In genomic region chr14:50875359-50876090, GRCh38 we compare ENCODE assay signal across 8 cellular contexts. TPM values are rescaled to one million over a fixed set of nuclear protein-coding genes. Genes with fewer than 3 reads are reported as not detected.
DNase-seq lines count a peak whose midpoint lies in the region; ATAC-seq and TF ChIP-seq lines count a peak whose summit lies in the region.

No MANE protein-coding gene starts in this region.

- H4K91ac ChIP-seq in IMR-90 (ENCODE audit: insufficient read depth, low read depth, low read length): no peak overlapping the region

- 0% methylated on average over 1 of the region's 7 CpGs; no CpG with 5 or more reads in 1 of the 2 experiments for WGBS in IMR-90 (ENCODE audit: extremely low coverage in 2 of 2, insufficient read length in 1 of 2), 2 experiments

- H2BK15ac ChIP-seq in IMR-90 (ENCODE audit: low read depth, low read length): no peak overlapping the region

- no peaks in the 10 kb centered on the region for H3K9me3 Mint-ChIP-seq in activated T-helper 1 cell treated with anti-CD3 and anti-CD28 coated beads, Interleukin-12 subunit alpha, Interleukin-12 subunit beta, Interleukin-2, Interleukin-4 antibody, amounts not matched to agents 30 ng/mL and 10 ng/mL and 1 ng/mL, durations not matched to agents 14 hours and 24 hours and 36 hours
- H3K9me3 Mint-ChIP-seq in MCF 10A (ENCODE audit: unreplicated experiment): no peaks in the 10 kb centered on the region

- peak; percentile 96 for ATAC-seq in GM21423 (IDR thresholded peaks at IDR 0.05; ENCODE audit: unreplicated experiment)
- ATAC-seq in IMR-90 (ENCODE audit: low read depth): peak; percentile 40; the same call in 1 of the 2 replicates

- peaks cover 0 to 9% (median 0%) of the 10 kb centered on the region in 11 experiments; a peak in 4 of 22 replicates for H4K20me1 ChIP-seq in BLaER1 treated with 17β-estradiol and CSF1 and Interleukin-3, amounts not matched to agents 10 nM and 100 nM
- H4K20me1 ChIP-seq in IMR-90 (ENCODE audit: insufficient read depth, low read length): no peaks in the 10 kb centered on the region

- POLR2A ChIA-PET in IMR-90 (lab: Charles Lee; ENCODE audit: unreplicated experiment) (no interaction called here), MCF 10A (lab: Yijun Ruan, JAX) (interaction anchor here (0.6 to 0.9 kb wide), 2 partner anchors 25 to 166 kb away, joined by 3 to 8 read pairs; no protein-coding TSS in a partner anchor)

- dilution Hi-C loops in IMR-90 (cut with HindIII; ENCODE audit: low sequenced_read_pairs, unreplicated experiment): no loop called here

- no peak overlapping the region for H2AK9ac ChIP-seq in IMR-90 (replicated peaks; ENCODE audit: low read depth, low read length, poor library complexity)

- H2AK5ac ChIP-seq in IMR-90 (ENCODE audit: low read depth, low read length): no peak overlapping the region

- no peaks in the 10 kb centered on the region for H3K9me3 ChIP-seq in BLaER1 treated with 17β-estradiol and CSF1 and Interleukin-3, amounts not matched to agents 10 nM and 100 nM (replicated peaks in 1 of 11)
- no peaks in the 10 kb centered on the region for H3K9me3 ChIP-seq in IMR-90 (ENCODE audit: control insufficient read depth, insufficient read depth, low read length)

- peaks cover 24% of the 10 kb centered on the region for H3K4me1 Mint-ChIP-seq in activated T-helper 1 cell treated with anti-CD3 and anti-CD28 coated beads, Interleukin-12 subunit alpha, Interleukin-12 subunit beta, Interleukin-2, Interleukin-4 antibody, amounts not matched to agents 30 ng/mL and 10 ng/mL and 1 ng/mL, durations not matched to agents 14 hours and 24 hours and 36 hours (ENCODE audit: low read depth)
- H3K4me1 Mint-ChIP-seq in MCF 10A (ENCODE audit: insufficient read depth, unreplicated experiment): peaks cover 2% of the 10 kb centered on the region

- no peak overlapping the region for H3K4me3 Mint-ChIP-seq in activated T-helper 1 cell treated with anti-CD3 and anti-CD28 coated beads, Interleukin-12 subunit alpha, Interleukin-12 subunit beta, Interleukin-2, Interleukin-4 antibody, amounts not matched to agents 30 ng/mL and 10 ng/mL and 1 ng/mL, durations not matched to agents 14 hours and 24 hours and 36 hours
- no peak overlapping the region for H3K4me3 Mint-ChIP-seq in MCF 10A (ENCODE audit: unreplicated experiment)

- H3K4me2 ChIP-seq in BLaER1 treated with 17β-estradiol and CSF1 and Interleukin-3, amounts not matched to agents 10 nM and 100 nM: peak overlapping the region; percentile 69 to 96 (median 86)
- H3K4me2 ChIP-seq in IMR-90 (ENCODE audit: low read depth, low read length): no peak overlapping the region

- CTCF ChIA-PET in IMR-90 (lab: Yijun Ruan, JAX) (interaction anchor here (1.3 kb wide), 1 partner anchor 80 kb away, joined by 3 read pairs; no protein-coding TSS in a partner anchor), MCF 10A (lab: Yijun Ruan, JAX) (interaction anchor here (1.0 kb wide), 1 partner anchor 332 kb away, joined by 3 read pairs; no protein-coding TSS in a partner anchor)

- H3K23ac ChIP-seq in IMR-90 (ENCODE audit: low read depth, low read length): no peak overlapping the region

- no peak overlapping the region for H3K14ac ChIP-seq in IMR-90 (replicated peaks; ENCODE audit: low read depth, low read length)

- no peak overlapping the region for H3K4ac ChIP-seq in IMR-90 (ENCODE audit: low read depth, low read length)

- H2BK20ac ChIP-seq in IMR-90 (ENCODE audit: low read depth, low read length): no peak overlapping the region

- H3K27me3 Mint-ChIP-seq in activated T-helper 1 cell treated with anti-CD3 and anti-CD28 coated beads, Interleukin-12 subunit alpha, Interleukin-12 subunit beta, Interleukin-2, Interleukin-4 antibody, amounts not matched to agents 30 ng/mL and 10 ng/mL and 1 ng/mL, durations not matched to agents 14 hours and 24 hours and 36 hours (ENCODE audit: insufficient read depth): peaks cover 85% of the 10 kb centered on the region
- H3K27me3 Mint-ChIP-seq in MCF 10A (ENCODE audit: insufficient read depth, unreplicated experiment): peaks cover 28% of the 10 kb centered on the region

- H4K5ac ChIP-seq in IMR-90 (ENCODE audit: low read depth, low read length): no peak overlapping the region

- peaks cover 32 to 46% (median 38%) of the 10 kb centered on the region in 11 experiments for H3K27me3 ChIP-seq in BLaER1 treated with 17β-estradiol and CSF1 and Interleukin-3, amounts not matched to agents 10 nM and 100 nM
- H3K27me3 ChIP-seq in IMR-90 (ENCODE audit: control insufficient read depth, insufficient read depth, low read length): peaks cover 14% of the 10 kb centered on the region

- H3K36me3 ChIP-seq in BLaER1 treated with 17β-estradiol and CSF1 and Interleukin-3, amounts not matched to agents 10 nM and 100 nM: peaks cover 0 to 6% (median 0%) of the 10 kb centered on the region in 11 experiments; a peak in 1 of 22 replicates
- no peaks in the 10 kb centered on the region for H3K36me3 ChIP-seq in IMR-90 (ENCODE audit: control insufficient read depth, insufficient read depth, low read length)

- no TSS peak for BruUV-seq in IMR-90 (replicated peaks; lab: Mats Ljungman, UMichigan)
- no TSS peak for BruUV-seq in MCF 10A (replicated peaks; lab: Mats Ljungman, UMichigan)

- in situ Hi-C loops in IMR-90 (cut with MboI; ENCODE audit: low sequenced_read_pairs): no loop called here

- H2AFZ ChIP-seq in IMR-90 (replicated peaks; ENCODE audit: low read length, poor library complexity): peak overlapping the region; percentile 18

- no peak for TF ChIP-seq POLR2A in IMR-90 (IDR thresholded peaks at IDR 0.05; ENCODE audit: low read depth, low read length)

- DNase-seq in IMR-90: peak; percentile 54
- peak; percentile 50 for DNase-seq in activated T-helper 1 cell treated with anti-CD3 and anti-CD28 coated beads, Interleukin-12 subunit alpha, Interleukin-12 subunit beta, Interleukin-2, Interleukin-4 antibody, amounts not matched to agents 30 ng/mL and 10 ng/mL and 1 ng/mL, durations not matched to agents 14 hours and 24 hours and 36 hours (ENCODE audit: low spot score)
- peak; percentile 81 for DNase-seq in stimulated activated CD4-positive, alpha-beta T cell treated with anti-CD3 and anti-CD28 coated beads, Interleukin-15, amount 100 ng/mL, for 24 hours
- DNase-seq in UCSD-AML1 (lab: John Stamatoyannopoulos, UW; ENCODE audit: unreplicated experiment): no peak
- DNase-seq in MCF 10A (ENCODE audit: unreplicated experiment): no peak
- DNase-seq in NCI-H774 (lab: John Stamatoyannopoulos, UW): no peak

- H3K56ac ChIP-seq in IMR-90 (ENCODE audit: extremely low read depth, insufficient read depth, low read length): no peak overlapping the region

- H3K27ac Mint-ChIP-seq in activated T-helper 1 cell treated with anti-CD3 and anti-CD28 coated beads, Interleukin-12 subunit alpha, Interleukin-12 subunit beta, Interleukin-2, Interleukin-4 antibody, amounts not matched to agents 30 ng/mL and 10 ng/mL and 1 ng/mL, durations not matched to agents 14 hours and 24 hours and 36 hours: peak overlapping the region; percentile 56
- H3K27ac Mint-ChIP-seq in MCF 10A (ENCODE audit: low read depth, unreplicated experiment): no peak overlapping the region

- no peak overlapping the region for H3K18ac ChIP-seq in IMR-90 (ENCODE audit: low read depth, low read length)

- no peak overlapping the region for H2BK5ac ChIP-seq in IMR-90 (ENCODE audit: low read depth, low read length, poor library complexity, severe bottlenecking)

- no peak overlapping the region for H2BK120ac ChIP-seq in IMR-90 (ENCODE audit: low read depth, low read length)

- TF ChIP-seq CTCF in IMR-90 (conservative IDR thresholded peaks at IDR 0.05; ENCODE audit: low read depth, low read length) (no peak), MCF 10A (IDR thresholded peaks at IDR 0.05; ENCODE audit: unreplicated experiment) (no peak)

- peak overlapping the region in 5 of 11 experiments; percentile 3 to 71 (median 60); a peak in 10 of 22 replicates for H3K27ac ChIP-seq in BLaER1 treated with 17β-estradiol and CSF1 and Interleukin-3, amounts not matched to agents 10 nM and 100 nM
- no peak overlapping the region for H3K27ac ChIP-seq in IMR-90 (ENCODE audit: insufficient read depth, low read length)

- peak overlapping the region in 4 of 11 experiments; percentile 16 to 56 (median 40); a peak in 3 of 22 replicates for H3K9ac ChIP-seq in BLaER1 treated with 17β-estradiol and CSF1 and Interleukin-3, amounts not matched to agents 10 nM and 100 nM
- no peak overlapping the region for H3K9ac ChIP-seq in IMR-90 (ENCODE audit: low read depth, low read length)

- H3K79me1 ChIP-seq in IMR-90 (ENCODE audit: low read depth in 1 of 2, low read length in 2 of 2): no peaks in the 10 kb centered on the region

- intact Hi-C loops in IMR-90 (cut with micrococcal nuclease): no loop called here
- intact Hi-C loops in activated T-helper 1 cell treated with anti-CD3 and anti-CD28 coated beads, Interleukin-12 subunit alpha, Interleukin-12 subunit beta, Interleukin-2, Interleukin-4 antibody, amounts not matched to agents 30 ng/mL and 10 ng/mL and 1 ng/mL, durations not matched to agents 14 hours and 24 hours and 36 hours (cut with micrococcal nuclease): loop anchor here (1.0 kb wide), 1 partner anchor 15 kb away; no protein-coding TSS in a partner anchor
- intact Hi-C loops in MCF 10A (cut with micrococcal nuclease): no loop called here

- no peak for TF ChIP-seq RAD21 in IMR-90 (IDR thresholded peaks at IDR 0.05; ENCODE audit: low read length)

- H3K9me1 ChIP-seq in IMR-90 (ENCODE audit: insufficient read depth, low read length): no peaks in the 10 kb centered on the region

- peaks cover 49 to 72% (median 65%) of the 10 kb centered on the region in 10 experiments for H3K4me1 ChIP-seq in BLaER1 treated with 17β-estradiol and CSF1 and Interleukin-3, amounts not matched to agents 10 nM and 100 nM
- no peaks in the 10 kb centered on the region for H3K4me1 ChIP-seq in IMR-90 (ENCODE audit: control insufficient read depth, insufficient read depth, low read length)

- H3K4me3 ChIP-seq in BLaER1 treated with 17β-estradiol and CSF1 and Interleukin-3, amounts not matched to agents 10 nM and 100 nM: peak overlapping the region in 1 of 10 experiments; percentile 0; a peak in 1 of 20 replicates
- no peak overlapping the region for H3K4me3 ChIP-seq in IMR-90 (ENCODE audit: insufficient read depth, low read depth, low read length)

- no peaks in the 10 kb centered on the region for H3K36me3 Mint-ChIP-seq in activated T-helper 1 cell treated with anti-CD3 and anti-CD28 coated beads, Interleukin-12 subunit alpha, Interleukin-12 subunit beta, Interleukin-2, Interleukin-4 antibody, amounts not matched to agents 30 ng/mL and 10 ng/mL and 1 ng/mL, durations not matched to agents 14 hours and 24 hours and 36 hours (ENCODE audit: low read depth)
- no peaks in the 10 kb centered on the region for H3K36me3 Mint-ChIP-seq in MCF 10A (ENCODE audit: insufficient read depth, unreplicated experiment)

- H4K8ac ChIP-seq in IMR-90 (ENCODE audit: low read depth in 2 of 2, low read length in 2 of 2): no peak overlapping the region

RNA-seq across cellular contexts. Expression of gene ABHD12B, which starts 3.7 kb away (rescaled TPM):
- total RNA-seq in IMR-90 (2012; rRNA removed) (0.18 TPM in 1 of 2 replicates, not detected in the other), MCF 10A (2022) (not detected in 2 replicates)
- not detected in 2 replicates for polyA plus RNA-seq in IMR-90 (2012; rRNA removed)
- 0.03 and 0.05 TPM in 2 replicates for polyA plus RNA-seq in IMR-90 (2012; cell fraction: cytosol; rRNA removed)
- polyA plus RNA-seq in IMR-90 (2012; cell fraction: nucleus; rRNA removed; ENCODE audit: low replicate concordance): 0.02 and 0.10 TPM in 2 replicates
- not detected in 2 replicates for total RNA-seq in activated T-helper 1 cell treated with anti-CD3 and anti-CD28 coated beads, Interleukin-12 subunit alpha, Interleukin-12 subunit beta, Interleukin-2, Interleukin-4 antibody, amounts not matched to agents 30 ng/mL and 10 ng/mL and 1 ng/mL, durations not matched to agents 14 hours and 24 hours and 36 hours

RNA-seq across cellular contexts. Expression of gene NIN, which starts 44.6 kb away (rescaled TPM):
- total RNA-seq in IMR-90 (2012; rRNA removed): 98.4 and 99.2 TPM in 2 replicates
- polyA plus RNA-seq in IMR-90 (2012; rRNA removed): 13.8 and 15.2 TPM in 2 replicates
- 4.7 and 7.3 TPM in 2 replicates for polyA plus RNA-seq in IMR-90 (2012; cell fraction: cytosol; rRNA removed)
- 4.4 and 13.1 TPM in 2 replicates for polyA plus RNA-seq in IMR-90 (2012; cell fraction: nucleus; rRNA removed; ENCODE audit: low replicate concordance)
- 39.9 and 43.3 TPM in 2 replicates for total RNA-seq in activated T-helper 1 cell treated with anti-CD3 and anti-CD28 coated beads, Interleukin-12 subunit alpha, Interleukin-12 subunit beta, Interleukin-2, Interleukin-4 antibody, amounts not matched to agents 30 ng/mL and 10 ng/mL and 1 ng/mL, durations not matched to agents 14 hours and 24 hours and 36 hours
- total RNA-seq in MCF 10A (2022): 29.2 and 33.0 TPM in 2 replicates

Comparison
In these comparisons a context has a peak if more than half of its experiments do, and no peak if none do; other contexts are left out.
1. DNase-seq: peak in IMR-90 (single experiment), activated T-helper 1 cell treated with anti-CD3 and anti-CD28 coated beads, Interleukin-12 subunit alpha, Interleukin-12 subunit beta, Interleukin-2, Interleukin-4 antibody, amounts not matched to agents 30 ng/mL and 10 ng/mL and 1 ng/mL, durations not matched to agents 14 hours and 24 hours and 36 hours (single experiment) and stimulated activated CD4-positive, alpha-beta T cell treated with anti-CD3 and anti-CD28 coated beads, Interleukin-15, amount 100 ng/mL, for 24 hours (single experiment); none in UCSD-AML1 (single experiment), MCF 10A (single experiment) and NCI-H774 (single experiment).